Comparison of ENCODE assay signal across 13 cellular contexts in genomic region chr2:182445566-182445965, GRCh38. TPM values are rescaled to one million over a fixed set of nuclear protein-coding genes. Genes with fewer than 3 reads are reported as not detected.
"Had no signal": no experiment of that assay in that cellular context is flagged by ENCODE, and none has a peak within 500 bp of the region (broad histone marks: within the 10 kb centered on the region; RNA-seq: fewer than 3 reads in every experiment).

No MANE protein-coding gene starts in this region.

- H3K9me3 ChIP-seq: ovary, testis had no signal

- ATAC-seq: activated CD8-positive, alpha-beta memory T cell treated with anti-CD3 and anti-CD28 coated beads, Interleukin-2, amount 10 ng/mL, durations not matched to agents 7 days and 5 days; activated T-cell treated with anti-CD3 and anti-CD28 coated beads, Interleukin-2, amount 50 U/mL, for 4 hours; esophagus mucosa; stimulated activated naive CD8-positive, alpha-beta T cell treated with anti-CD3 and anti-CD28 coated beads, Interleukin-15, amount 100 ng/mL, for 72 hours had no signal

- DNase-seq: activated CD4-positive, alpha-beta T cell treated with anti-CD3 and anti-CD28 coated beads for 1 hour; activated CD4-positive, alpha-beta T cell treated with anti-CD3 and anti-CD28 coated beads, Interleukin-2, amount 50 U/mL, for 48 hours; activated CD8-positive, alpha-beta memory T cell treated with anti-CD3 and anti-CD28 coated beads, Interleukin-2, amount 10 ng/mL, durations not matched to agents 7 days and 5 days; activated gamma-delta T cell; activated T-cell treated with anti-CD3 and anti-CD28 coated beads, Interleukin-2, amount 50 U/mL, for 4 hours; anterior cingulate cortex; dorsolateral prefrontal cortex; ovary; stimulated activated CD4-positive, alpha-beta T cell treated with anti-CD3 and anti-CD28 coated beads, Interleukin-4, amount 100 ng/mL, for 24 hours; stimulated activated naive CD8-positive, alpha-beta T cell treated with anti-CD3 and anti-CD28 coated beads, Interleukin-15, amount 100 ng/mL, for 72 hours; T-helper 9 cell; testis had no signal

- H3K36me3 ChIP-seq: ovary had no signal

- H3K27me3 ChIP-seq: dorsolateral prefrontal cortex, ovary, testis had no signal

- H3K4me3 ChIP-seq: dorsolateral prefrontal cortex, ovary, testis had no signal

- H3K4me1 ChIP-seq: testis had no signal

- H3K27ac ChIP-seq: ovary, testis had no signal

RNA-seq across cellular contexts. Expression of gene PDE1A, which starts 18.7 kb away (rescaled TPM):
- total RNA-seq: activated CD8-positive, alpha-beta memory T cell treated with anti-CD3 and anti-CD28 coated beads, Interleukin-2, amount 10 ng/mL, durations not matched to agents 7 days and 5 days; activated T-cell treated with anti-CD3 and anti-CD28 coated beads, Interleukin-2, amount 50 U/mL, for 4 hours had no signal
